1 cellular context compared by ENCODE assay signal in the genomic region with DNA sequence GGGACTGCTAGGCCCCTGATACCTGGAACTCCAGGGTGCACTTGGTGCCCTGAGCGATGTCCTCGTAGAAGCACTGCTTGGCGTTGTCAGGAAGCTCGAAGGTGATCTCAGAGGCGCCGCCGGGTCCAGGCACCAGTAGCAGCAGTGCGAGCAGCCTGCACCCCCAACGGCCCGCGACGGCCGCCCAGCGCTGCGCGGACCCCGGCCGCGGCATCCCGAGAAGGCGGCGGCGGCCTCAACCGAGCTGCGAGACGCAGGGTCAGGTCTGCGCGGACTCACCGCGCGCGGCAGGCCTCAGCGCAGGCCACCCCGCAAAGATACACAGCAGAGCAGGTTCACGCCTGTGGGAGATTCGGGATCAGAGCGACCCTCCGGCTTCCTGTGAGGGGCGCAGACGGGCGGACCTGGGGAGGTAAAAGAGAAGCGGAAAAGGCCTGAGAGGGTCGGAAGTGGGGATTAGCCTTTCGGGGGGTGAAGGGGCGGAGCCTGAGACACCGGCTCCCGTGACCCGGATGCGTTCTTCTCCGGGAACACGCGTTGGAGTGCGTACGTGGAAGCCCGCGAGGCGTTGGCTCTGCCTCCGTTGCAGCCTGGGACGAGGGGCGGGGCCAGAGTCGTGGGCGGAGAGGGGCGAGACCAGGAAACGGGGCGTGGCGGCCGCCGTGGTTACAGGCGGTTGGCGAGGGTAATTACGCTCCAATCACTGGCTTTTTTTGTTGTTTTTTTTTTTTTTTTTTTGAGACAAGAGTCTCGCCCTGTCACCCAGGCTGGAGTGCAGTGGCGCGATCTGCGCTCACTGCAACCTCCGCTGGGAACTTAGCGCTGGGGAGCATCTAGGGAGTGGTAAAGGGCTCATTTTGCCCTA.
A peak's percentile ranks its signal among the peaks of the same experiment; 100 is the strongest.
TF ChIP-seq lines count a peak whose summit lies in the region.

A gene (minus strand): TSS at position 458 of the 865 bp plus-strand sequence. CDS start 244 bp downstream, at position 214.

TF ChIP-seq in HepG2, 621 proteins besides CTCF, POLR2A, EP300 and RAD21 (continued from another document and continues in another):
- peak; percentile 60; the same call in 1 of the 2 replicates for TF ChIP-seq SNAPC2 (CRISPR knock-in tag; IDR thresholded peaks at IDR 0.05)
- no peak for TF ChIP-seq ZNF382 (CRISPR knock-in tag; IDR thresholded peaks at IDR 0.05; ENCODE audit: borderline replicate concordance)
- TF ChIP-seq, protein P1, sequence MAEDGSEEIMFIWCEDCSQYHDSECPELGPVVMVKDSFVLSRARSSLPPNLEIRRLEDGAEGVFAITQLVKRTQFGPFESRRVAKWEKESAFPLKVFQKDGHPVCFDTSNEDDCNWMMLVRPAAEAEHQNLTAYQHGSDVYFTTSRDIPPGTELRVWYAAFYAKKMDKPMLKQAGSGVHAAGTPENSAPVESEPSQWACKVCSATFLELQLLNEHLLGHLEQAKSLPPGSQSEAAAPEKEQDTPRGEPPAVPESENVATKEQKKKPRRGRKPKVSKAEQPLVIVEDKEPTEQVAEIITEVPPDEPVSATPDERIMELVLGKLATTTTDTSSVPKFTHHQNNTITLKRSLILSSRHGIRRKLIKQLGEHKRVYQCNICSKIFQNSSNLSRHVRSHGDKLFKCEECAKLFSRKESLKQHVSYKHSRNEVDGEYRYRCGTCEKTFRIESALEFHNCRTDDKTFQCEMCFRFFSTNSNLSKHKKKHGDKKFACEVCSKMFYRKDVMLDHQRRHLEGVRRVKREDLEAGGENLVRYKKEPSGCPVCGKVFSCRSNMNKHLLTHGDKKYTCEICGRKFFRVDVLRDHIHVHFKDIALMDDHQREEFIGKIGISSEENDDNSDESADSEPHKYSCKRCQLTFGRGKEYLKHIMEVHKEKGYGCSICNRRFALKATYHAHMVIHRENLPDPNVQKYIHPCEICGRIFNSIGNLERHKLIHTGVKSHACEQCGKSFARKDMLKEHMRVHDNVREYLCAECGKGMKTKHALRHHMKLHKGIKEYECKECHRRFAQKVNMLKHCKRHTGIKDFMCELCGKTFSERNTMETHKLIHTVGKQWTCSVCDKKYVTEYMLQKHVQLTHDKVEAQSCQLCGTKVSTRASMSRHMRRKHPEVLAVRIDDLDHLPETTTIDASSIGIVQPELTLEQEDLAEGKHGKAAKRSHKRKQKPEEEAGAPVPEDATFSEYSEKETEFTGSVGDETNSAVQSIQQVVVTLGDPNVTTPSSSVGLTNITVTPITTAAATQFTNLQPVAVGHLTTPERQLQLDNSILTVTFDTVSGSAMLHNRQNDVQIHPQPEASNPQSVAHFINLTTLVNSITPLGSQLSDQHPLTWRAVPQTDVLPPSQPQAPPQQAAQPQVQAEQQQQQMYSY (CRISPR knock-in tag; IDR thresholded peaks at IDR 0.05), result no peak
- TF ChIP-seq HOXA5 (CRISPR knock-in tag; IDR thresholded peaks at IDR 0.05), result peak; percentile 58
- TF ChIP-seq ZFYVE20 (CRISPR knock-in tag; IDR thresholded peaks at IDR 0.05; ENCODE audit: borderline replicate concordance, low read depth), result no peak
- peak; percentile 32; the same call in 1 of the 2 replicates for TF ChIP-seq ESRRA (CRISPR knock-in tag; IDR thresholded peaks at IDR 0.05; ENCODE audit: low read depth)
- no peak for TF ChIP-seq HNF4A (CRISPR knock-in tag; IDR thresholded peaks at IDR 0.05)
- TF ChIP-seq HNRNPLL (IDR thresholded peaks at IDR 0.05; ENCODE audit: low read depth, low read length, poor library complexity, severe bottlenecking), result peak; percentile 98
- peak; percentile 95 for TF ChIP-seq POLR2G (IDR thresholded peaks at IDR 0.05; ENCODE audit: low read depth, low read length)
- TF ChIP-seq ZSCAN25 (CRISPR knock-in tag; IDR thresholded peaks at IDR 0.05), result 0 out of 2 replicates have a peak, but pooled peaks have one; percentile 41
- 0 out of 2 replicates have a peak, but pooled peaks have one; percentile 18 for TF ChIP-seq JUN (CRISPR knock-in tag; IDR thresholded peaks at IDR 0.05)
- TF ChIP-seq TEAD2 (CRISPR knock-in tag; IDR thresholded peaks at IDR 0.05), result no peak
- TF ChIP-seq, protein P2, sequence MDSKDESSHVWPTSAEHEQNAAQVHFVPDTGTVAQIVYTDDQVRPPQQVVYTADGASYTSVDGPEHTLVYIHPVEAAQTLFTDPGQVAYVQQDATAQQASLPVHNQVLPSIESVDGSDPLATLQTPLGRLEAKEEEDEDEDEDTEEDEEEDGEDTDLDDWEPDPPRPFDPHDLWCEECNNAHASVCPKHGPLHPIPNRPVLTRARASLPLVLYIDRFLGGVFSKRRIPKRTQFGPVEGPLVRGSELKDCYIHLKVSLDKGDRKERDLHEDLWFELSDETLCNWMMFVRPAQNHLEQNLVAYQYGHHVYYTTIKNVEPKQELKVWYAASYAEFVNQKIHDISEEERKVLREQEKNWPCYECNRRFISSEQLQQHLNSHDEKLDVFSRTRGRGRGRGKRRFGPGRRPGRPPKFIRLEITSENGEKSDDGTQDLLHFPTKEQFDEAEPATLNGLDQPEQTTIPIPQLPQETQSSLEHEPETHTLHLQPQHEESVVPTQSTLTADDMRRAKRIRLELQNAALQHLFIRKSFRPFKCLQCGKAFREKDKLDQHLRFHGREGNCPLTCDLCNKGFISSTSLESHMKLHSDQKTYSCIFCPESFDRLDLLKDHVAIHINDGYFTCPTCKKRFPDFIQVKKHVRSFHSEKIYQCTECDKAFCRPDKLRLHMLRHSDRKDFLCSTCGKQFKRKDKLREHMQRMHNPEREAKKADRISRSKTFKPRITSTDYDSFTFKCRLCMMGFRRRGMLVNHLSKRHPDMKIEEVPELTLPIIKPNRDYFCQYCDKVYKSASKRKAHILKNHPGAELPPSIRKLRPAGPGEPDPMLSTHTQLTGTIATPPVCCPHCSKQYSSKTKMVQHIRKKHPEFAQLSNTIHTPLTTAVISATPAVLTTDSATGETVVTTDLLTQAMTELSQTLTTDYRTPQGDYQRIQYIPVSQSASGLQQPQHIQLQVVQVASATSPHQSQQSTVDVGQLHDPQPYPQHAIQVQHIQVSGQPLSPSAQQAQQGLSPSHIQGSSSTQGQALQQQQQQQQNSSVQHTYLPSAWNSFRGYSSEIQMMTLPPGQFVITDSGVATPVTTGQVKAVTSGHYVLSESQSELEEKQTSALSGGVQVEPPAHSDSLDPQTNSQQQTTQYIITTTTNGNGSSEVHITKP (CRISPR knock-in tag; IDR thresholded peaks at IDR 0.05; ENCODE audit: low read depth), result peak; percentile 76
- peak; percentile 61; the same call in 1 of the 2 replicates for TF ChIP-seq ZNF264 (CRISPR knock-in tag; IDR thresholded peaks at IDR 0.05)
- TF ChIP-seq SRSF4 (IDR thresholded peaks at IDR 0.05; ENCODE audit: low read depth, low read length, poor library complexity, severe bottlenecking), result no peak
- TF ChIP-seq, protein P3, sequence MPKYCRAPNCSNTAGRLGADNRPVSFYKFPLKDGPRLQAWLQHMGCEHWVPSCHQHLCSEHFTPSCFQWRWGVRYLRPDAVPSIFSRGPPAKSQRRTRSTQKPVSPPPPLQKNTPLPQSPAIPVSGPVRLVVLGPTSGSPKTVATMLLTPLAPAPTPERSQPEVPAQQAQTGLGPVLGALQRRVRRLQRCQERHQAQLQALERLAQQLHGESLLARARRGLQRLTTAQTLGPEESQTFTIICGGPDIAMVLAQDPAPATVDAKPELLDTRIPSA (CRISPR knock-in tag; IDR thresholded peaks at IDR 0.05; ENCODE audit: borderline replicate concordance), result 0 out of 2 replicates have a peak, but pooled peaks have one; percentile 35
- TF ChIP-seq, protein P4, sequence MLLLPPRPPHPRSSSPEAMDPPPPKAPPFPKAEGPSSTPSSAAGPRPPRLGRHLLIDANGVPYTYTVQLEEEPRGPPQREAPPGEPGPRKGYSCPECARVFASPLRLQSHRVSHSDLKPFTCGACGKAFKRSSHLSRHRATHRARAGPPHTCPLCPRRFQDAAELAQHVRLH (CRISPR knock-in tag; IDR thresholded peaks at IDR 0.05; ENCODE audit: borderline replicate concordance, low read depth), result peak; percentile 74
- peak; percentile 86 for TF ChIP-seq NAIF1 (CRISPR knock-in tag; IDR thresholded peaks at IDR 0.05; ENCODE audit: borderline replicate concordance)
- peak; percentile 70 for TF ChIP-seq SP5 (CRISPR knock-in tag; IDR thresholded peaks at IDR 0.05; ENCODE audit: borderline replicate concordance, low read depth)
- no peak for TF ChIP-seq ZNF260 (CRISPR knock-in tag; IDR thresholded peaks at IDR 0.05; ENCODE audit: borderline replicate concordance, low read depth)
- TF ChIP-seq, protein P5, sequence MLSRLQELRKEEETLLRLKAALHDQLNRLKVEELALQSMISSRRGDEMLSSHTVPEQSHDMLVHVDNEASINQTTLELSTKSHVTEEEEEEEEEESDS (CRISPR knock-in tag; IDR thresholded peaks at IDR 0.05; ENCODE audit: borderline replicate concordance), result peak; percentile 73; the same call in 1 of the 2 replicates
- TF ChIP-seq ERF (CRISPR knock-in tag; IDR thresholded peaks at IDR 0.05), result peak; percentile 94
- TF ChIP-seq MTA1 (CRISPR knock-in tag; IDR thresholded peaks at IDR 0.05; ENCODE audit: borderline replicate concordance), result peak; percentile 57; the same call in 1 of the 2 replicates
- TF ChIP-seq EEA1 (CRISPR knock-in tag; IDR thresholded peaks at IDR 0.05; ENCODE audit: borderline replicate concordance), result no peak
- TF ChIP-seq, protein P6, sequence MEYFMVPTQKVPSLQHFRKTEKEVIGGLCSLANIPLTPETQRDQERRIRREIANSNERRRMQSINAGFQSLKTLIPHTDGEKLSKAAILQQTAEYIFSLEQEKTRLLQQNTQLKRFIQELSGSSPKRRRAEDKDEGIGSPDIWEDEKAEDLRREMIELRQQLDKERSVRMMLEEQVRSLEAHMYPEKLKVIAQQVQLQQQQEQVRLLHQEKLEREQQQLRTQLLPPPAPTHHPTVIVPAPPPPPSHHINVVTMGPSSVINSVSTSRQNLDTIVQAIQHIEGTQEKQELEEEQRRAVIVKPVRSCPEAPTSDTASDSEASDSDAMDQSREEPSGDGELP (IDR thresholded peaks at IDR 0.05; ENCODE audit: borderline replicate concordance, low read depth), result peak; percentile 24; the same call in 1 of the 2 replicates
- 0 out of 2 replicates have a peak, but pooled peaks have one; percentile 21 for TF ChIP-seq REXO4 (CRISPR knock-in tag; IDR thresholded peaks at IDR 0.05; ENCODE audit: borderline replicate concordance)
- TF ChIP-seq, protein P7, sequence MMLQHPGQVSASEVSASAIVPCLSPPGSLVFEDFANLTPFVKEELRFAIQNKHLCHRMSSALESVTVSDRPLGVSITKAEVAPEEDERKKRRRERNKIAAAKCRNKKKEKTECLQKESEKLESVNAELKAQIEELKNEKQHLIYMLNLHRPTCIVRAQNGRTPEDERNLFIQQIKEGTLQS (CRISPR knock-in tag; IDR thresholded peaks at IDR 0.05), result peak; percentile 39; the same call in 1 of the 2 replicates
- peak; percentile 29; the same call in 1 of the 2 replicates for TF ChIP-seq ZNF160 (CRISPR knock-in tag; IDR thresholded peaks at IDR 0.05)
- TF ChIP-seq ZNF333 (CRISPR knock-in tag; IDR thresholded peaks at IDR 0.05; ENCODE audit: borderline replicate concordance), result peak; percentile 52; the same call in 1 of the 2 replicates
- TF ChIP-seq, protein P8, sequence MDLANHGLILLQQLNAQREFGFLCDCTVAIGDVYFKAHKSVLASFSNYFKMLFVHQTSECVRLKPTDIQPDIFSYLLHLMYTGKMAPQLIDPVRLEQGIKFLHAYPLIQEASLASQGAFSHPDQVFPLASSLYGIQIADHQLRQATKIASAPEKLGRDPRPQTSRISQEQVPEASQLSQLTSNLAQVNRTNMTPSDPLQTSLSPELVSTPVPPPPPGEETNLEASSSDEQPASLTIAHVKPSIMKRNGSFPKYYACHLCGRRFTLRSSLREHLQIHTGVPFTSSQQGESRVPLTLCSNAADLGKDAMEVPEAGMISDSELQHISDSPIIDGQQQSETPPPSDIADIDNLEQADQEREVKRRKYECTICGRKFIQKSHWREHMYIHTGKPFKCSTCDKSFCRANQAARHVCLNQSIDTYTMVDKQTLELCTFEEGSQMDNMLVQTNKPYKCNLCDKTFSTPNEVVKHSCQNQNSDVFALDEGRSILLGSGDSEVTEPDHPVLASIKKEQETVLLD (CRISPR knock-in tag; IDR thresholded peaks at IDR 0.05; ENCODE audit: low read depth), result peak; percentile 68; the same call in 1 of the 2 replicates
- TF ChIP-seq KLF9 (CRISPR knock-in tag; IDR thresholded peaks at IDR 0.05; ENCODE audit: low read depth), result no peak
- TF ChIP-seq TOPORS (CRISPR knock-in tag; IDR thresholded peaks at IDR 0.05), result peak; percentile 94
- TF ChIP-seq ZNF747 (CRISPR knock-in tag; IDR thresholded peaks at IDR 0.05; ENCODE audit: borderline replicate concordance), result peak; percentile 87; the same call in 1 of the 2 replicates
- TF ChIP-seq, protein P9, sequence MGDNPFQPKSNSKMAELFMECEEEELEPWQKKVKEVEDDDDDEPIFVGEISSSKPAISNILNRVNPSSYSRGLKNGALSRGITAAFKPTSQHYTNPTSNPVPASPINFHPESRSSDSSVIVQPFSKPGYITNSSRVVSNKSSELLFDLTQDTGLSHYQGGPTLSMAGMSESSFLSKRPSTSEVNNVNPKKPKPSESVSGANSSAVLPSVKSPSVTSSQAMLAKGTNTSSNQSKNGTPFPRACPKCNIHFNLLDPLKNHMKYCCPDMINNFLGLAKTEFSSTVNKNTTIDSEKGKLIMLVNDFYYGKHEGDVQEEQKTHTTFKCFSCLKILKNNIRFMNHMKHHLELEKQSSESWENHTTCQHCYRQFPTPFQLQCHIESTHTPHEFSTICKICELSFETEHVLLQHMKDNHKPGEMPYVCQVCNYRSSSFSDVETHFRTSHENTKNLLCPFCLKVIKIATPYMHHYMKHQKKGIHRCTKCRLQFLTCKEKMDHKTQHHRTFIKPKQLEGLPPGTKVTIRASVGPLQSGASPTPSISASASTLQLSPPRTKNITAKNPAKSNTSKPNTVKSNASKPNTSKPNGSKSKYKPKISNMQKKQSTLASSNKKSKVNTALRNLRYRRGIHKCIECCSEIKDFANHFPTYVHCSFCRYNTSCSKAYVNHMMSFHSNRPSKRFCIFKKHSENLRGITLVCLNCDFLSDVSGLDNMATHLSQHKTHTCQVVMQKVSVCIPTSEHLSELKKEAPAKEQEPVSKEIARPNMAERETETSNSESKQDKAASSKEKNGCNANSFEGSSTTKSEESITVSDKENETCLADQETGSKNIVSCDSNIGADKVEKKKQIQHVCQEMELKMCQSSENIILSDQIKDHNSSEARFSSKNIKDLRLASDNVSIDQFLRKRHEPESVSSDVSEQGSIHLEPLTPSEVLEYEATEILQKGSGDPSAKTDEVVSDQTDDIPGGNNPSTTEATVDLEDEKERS (CRISPR knock-in tag; IDR thresholded peaks at IDR 0.05), result no peak
- TF ChIP-seq TSC22D2 (CRISPR knock-in tag; IDR thresholded peaks at IDR 0.05; ENCODE audit: borderline replicate concordance), result no peak; the same call in 1 of the 2 replicates
- TF ChIP-seq ZIK1 (CRISPR knock-in tag; IDR thresholded peaks at IDR 0.05; ENCODE audit: borderline replicate concordance, low read depth), result 0 out of 2 replicates have a peak, but pooled peaks have one; percentile 47
- TF ChIP-seq ZNF232 (CRISPR knock-in tag; IDR thresholded peaks at IDR 0.05; ENCODE audit: borderline replicate concordance), result no peak; the same call in 1 of the 2 replicates
- TF ChIP-seq TMF1 (CRISPR knock-in tag; IDR thresholded peaks at IDR 0.05; ENCODE audit: low read depth), result 0 out of 2 replicates have a peak, but pooled peaks have one; percentile 17
- TF ChIP-seq, protein P10, sequence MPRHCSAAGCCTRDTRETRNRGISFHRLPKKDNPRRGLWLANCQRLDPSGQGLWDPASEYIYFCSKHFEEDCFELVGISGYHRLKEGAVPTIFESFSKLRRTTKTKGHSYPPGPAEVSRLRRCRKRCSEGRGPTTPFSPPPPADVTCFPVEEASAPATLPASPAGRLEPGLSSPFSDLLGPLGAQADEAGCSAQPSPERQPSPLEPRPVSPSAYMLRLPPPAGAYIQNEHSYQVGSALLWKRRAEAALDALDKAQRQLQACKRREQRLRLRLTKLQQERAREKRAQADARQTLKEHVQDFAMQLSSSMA (CRISPR knock-in tag; IDR thresholded peaks at IDR 0.05), result peak; percentile 67; the same call in 1 of the 2 replicates
